Comparison of ENCODE assay signal across 1 cellular context in the genomic region with DNA sequence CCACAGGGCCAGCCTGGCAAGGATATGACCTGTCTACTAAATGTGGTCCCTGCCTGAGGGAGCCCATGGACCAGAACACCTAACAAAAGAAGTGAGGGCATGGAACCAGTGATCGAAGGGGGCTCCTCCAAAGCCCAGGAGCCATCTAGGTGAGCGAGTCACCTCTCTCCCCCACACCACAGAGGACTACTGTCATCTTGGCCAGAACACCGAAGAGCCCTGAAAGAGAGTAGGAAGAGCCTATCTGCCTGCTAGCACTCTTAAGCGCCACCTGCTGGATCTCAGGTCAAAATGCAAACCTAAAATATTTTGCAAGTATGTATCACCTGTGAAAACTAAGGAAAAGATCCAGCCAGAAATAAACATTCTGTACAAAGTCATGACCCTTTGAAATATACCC.
TF ChIP-seq lines count a peak whose summit lies in the region.

No MANE protein-coding gene starts in this region.

TF ChIP-seq in liver, 16 proteins besides CTCF, POLR2A, EP300 and RAD21 (continued from another document):
- no peak for TF ChIP-seq GABPA (IDR thresholded peaks at IDR 0.05 in 1 of 2, conservative IDR thresholded peaks at IDR 0.05 in 1 of 2)
